ENCODE assay signal across 1 cellular context in the genomic region with DNA sequence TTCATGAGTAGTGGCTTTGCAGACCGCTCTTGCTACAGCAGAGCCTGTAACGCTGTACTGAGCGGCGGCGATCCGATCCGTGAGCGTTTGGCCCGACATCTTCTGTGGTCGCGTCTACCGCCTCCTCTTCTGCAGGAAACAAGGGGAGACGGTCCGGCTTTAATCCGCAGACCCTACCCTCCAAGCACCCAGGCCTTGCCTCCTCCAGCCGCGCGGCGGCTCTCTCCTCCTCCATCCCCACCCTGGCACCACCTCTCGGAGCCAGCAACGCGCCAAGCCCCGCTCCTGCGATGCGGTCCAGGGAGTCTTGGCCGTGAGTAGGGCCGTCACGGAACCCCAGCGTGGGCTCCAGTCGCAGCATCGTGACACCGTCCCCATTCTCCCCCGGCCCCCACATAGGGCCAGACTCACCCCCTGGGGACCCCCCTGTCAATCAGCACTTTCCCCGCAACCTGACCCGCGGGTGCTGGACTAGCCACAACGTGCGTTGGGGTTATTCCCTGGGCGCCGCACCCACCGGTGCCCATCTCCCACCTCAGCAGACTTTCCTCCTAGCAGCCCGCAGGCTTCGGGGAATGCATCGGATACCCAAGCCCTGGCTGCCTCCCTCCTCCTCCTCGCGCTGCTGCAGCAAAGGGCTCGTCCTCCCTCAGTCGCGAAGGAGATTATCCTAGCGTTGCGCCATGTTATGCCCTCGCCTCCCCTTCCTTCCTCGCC.
A peak's percentile ranks its signal among the peaks of the same experiment; 100 is the strongest.
TF ChIP-seq lines count a peak whose summit lies in the region.

No MANE protein-coding gene starts in this region.

TF ChIP-seq in HEK293, 187 proteins besides CTCF, POLR2A, EP300 and RAD21 (continued from another document and continues in another):
- TF ChIP-seq, protein P1, sequence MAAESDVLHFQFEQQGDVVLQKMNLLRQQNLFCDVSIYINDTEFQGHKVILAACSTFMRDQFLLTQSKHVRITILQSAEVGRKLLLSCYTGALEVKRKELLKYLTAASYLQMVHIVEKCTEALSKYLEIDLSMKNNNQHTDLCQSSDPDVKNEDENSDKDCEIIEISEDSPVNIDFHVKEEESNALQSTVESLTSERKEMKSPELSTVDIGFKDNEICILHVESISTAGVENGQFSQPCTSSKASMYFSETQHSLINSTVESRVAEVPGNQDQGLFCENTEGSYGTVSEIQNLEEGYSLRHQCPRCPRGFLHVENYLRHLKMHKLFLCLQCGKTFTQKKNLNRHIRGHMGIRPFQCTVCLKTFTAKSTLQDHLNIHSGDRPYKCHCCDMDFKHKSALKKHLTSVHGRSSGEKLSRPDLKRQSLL (tag by site-specific recombination; IDR thresholded peaks at IDR 0.05): 0 out of 2 replicates have a peak, but pooled peaks have one; percentile 4
- TF ChIP-seq OSR2 (tag by site-specific recombination; IDR thresholded peaks at IDR 0.05): no peak
- peak; percentile 34; the same call in 1 of the 2 replicates for TF ChIP-seq ZNF423 (tag by site-specific recombination; IDR thresholded peaks at IDR 0.05)
- TF ChIP-seq, protein P2, sequence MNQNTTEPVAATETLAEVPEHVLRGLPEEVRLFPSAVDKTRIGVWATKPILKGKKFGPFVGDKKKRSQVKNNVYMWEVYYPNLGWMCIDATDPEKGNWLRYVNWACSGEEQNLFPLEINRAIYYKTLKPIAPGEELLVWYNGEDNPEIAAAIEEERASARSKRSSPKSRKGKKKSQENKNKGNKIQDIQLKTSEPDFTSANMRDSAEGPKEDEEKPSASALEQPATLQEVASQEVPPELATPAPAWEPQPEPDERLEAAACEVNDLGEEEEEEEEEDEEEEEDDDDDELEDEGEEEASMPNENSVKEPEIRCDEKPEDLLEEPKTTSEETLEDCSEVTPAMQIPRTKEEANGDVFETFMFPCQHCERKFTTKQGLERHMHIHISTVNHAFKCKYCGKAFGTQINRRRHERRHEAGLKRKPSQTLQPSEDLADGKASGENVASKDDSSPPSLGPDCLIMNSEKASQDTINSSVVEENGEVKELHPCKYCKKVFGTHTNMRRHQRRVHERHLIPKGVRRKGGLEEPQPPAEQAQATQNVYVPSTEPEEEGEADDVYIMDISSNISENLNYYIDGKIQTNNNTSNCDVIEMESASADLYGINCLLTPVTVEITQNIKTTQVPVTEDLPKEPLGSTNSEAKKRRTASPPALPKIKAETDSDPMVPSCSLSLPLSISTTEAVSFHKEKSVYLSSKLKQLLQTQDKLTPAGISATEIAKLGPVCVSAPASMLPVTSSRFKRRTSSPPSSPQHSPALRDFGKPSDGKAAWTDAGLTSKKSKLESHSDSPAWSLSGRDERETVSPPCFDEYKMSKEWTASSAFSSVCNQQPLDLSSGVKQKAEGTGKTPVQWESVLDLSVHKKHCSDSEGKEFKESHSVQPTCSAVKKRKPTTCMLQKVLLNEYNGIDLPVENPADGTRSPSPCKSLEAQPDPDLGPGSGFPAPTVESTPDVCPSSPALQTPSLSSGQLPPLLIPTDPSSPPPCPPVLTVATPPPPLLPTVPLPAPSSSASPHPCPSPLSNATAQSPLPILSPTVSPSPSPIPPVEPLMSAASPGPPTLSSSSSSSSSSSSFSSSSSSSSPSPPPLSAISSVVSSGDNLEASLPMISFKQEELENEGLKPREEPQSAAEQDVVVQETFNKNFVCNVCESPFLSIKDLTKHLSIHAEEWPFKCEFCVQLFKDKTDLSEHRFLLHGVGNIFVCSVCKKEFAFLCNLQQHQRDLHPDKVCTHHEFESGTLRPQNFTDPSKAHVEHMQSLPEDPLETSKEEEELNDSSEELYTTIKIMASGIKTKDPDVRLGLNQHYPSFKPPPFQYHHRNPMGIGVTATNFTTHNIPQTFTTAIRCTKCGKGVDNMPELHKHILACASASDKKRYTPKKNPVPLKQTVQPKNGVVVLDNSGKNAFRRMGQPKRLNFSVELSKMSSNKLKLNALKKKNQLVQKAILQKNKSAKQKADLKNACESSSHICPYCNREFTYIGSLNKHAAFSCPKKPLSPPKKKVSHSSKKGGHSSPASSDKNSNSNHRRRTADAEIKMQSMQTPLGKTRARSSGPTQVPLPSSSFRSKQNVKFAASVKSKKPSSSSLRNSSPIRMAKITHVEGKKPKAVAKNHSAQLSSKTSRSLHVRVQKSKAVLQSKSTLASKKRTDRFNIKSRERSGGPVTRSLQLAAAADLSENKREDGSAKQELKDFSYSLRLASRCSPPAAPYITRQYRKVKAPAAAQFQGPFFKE (tag by site-specific recombination; IDR thresholded peaks at IDR 0.05; ENCODE audit: borderline replicate concordance): no peak
- TF ChIP-seq ZNF776 (tag by site-specific recombination; IDR thresholded peaks at IDR 0.05; ENCODE audit: borderline replicate concordance): no peak
- TF ChIP-seq, protein P3, sequence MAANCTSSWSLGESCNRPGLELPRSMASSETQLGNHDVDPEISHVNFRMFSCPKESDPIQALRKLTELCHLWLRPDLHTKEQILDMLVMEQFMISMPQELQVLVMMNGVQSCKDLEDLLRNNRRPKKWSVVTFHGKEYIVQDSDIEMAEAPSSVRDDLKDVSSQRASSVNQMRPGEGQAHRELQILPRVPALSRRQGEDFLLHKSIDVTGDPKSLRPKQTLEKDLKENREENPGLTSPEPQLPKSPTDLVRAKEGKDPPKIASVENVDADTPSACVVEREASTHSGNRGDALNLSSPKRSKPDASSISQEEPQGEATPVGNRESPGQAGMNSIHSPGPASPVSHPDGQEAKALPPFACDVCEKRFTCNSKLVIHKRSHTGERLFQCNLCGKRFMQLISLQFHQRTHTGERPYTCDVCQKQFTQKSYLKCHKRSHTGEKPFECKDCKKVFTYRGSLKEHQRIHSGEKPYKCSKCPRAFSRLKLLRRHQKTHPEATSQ (tag by site-specific recombination; IDR thresholded peaks at IDR 0.05): no peak
- no peak for TF ChIP-seq ZNF664 (tag by site-specific recombination; IDR thresholded peaks at IDR 0.05)
- TF ChIP-seq SP2 (tag by site-specific recombination; IDR thresholded peaks at IDR 0.05): 0 out of 2 replicates have a peak, but pooled peaks have one; percentile 12
- peak; percentile 40; the same call in 1 of the 2 replicates for TF ChIP-seq GLIS1 (tag by site-specific recombination; IDR thresholded peaks at IDR 0.05)
- TF ChIP-seq, protein P4, sequence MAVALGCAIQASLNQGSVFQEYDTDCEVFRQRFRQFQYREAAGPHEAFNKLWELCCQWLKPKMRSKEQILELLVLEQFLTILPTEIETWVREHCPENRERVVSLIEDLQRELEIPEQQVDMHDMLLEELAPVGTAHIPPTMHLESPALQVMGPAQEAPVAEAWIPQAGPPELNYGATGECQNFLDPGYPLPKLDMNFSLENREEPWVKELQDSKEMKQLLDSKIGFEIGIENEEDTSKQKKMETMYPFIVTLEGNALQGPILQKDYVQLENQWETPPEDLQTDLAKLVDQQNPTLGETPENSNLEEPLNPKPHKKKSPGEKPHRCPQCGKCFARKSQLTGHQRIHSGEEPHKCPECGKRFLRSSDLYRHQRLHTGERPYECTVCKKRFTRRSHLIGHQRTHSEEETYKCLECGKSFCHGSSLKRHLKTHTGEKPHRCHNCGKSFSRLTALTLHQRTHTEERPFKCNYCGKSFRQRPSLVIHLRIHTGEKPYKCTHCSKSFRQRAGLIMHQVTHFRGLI (tag by site-specific recombination; IDR thresholded peaks at IDR 0.05): no peak
- 0 out of 2 replicates have a peak, but pooled peaks have one; percentile 12 for TF ChIP-seq ZNF777 (tag by site-specific recombination; IDR thresholded peaks at IDR 0.05; ENCODE audit: borderline replicate concordance)
- no peak for TF ChIP-seq ZBTB17 (tag by site-specific recombination; IDR thresholded peaks at IDR 0.05)
- TF ChIP-seq, protein P5, sequence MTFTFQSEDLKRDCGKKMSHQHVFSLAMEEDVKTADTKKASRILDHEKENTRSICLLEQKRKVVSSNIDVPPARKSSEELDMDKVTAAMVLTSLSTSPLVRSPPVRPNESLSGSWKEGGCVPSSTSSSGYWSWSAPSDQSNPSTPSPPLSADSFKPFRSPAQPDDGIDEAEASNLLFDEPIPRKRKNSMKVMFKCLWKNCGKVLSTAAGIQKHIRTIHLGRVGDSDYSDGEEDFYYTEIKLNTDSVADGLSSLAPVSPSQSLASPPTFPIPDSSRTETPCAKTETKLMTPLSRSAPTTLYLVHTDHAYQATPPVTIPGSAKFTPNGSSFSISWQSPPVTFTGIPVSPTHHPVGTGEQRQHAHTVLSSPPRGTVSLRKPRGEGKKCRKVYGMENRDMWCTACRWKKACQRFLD (tag by site-specific recombination; IDR thresholded peaks at IDR 0.05): no peak
- no peak for TF ChIP-seq ZNF121 (tag by site-specific recombination; IDR thresholded peaks at IDR 0.05)
- no peak for TF ChIP-seq ZNF530 (tag by site-specific recombination; IDR thresholded peaks at IDR 0.05; ENCODE audit: low read depth)
- TF ChIP-seq ZNF202 (tag by site-specific recombination; IDR thresholded peaks at IDR 0.05; ENCODE audit: borderline replicate concordance): peak; percentile 80; the same call in 1 of the 2 replicates
- TF ChIP-seq, protein P6, sequence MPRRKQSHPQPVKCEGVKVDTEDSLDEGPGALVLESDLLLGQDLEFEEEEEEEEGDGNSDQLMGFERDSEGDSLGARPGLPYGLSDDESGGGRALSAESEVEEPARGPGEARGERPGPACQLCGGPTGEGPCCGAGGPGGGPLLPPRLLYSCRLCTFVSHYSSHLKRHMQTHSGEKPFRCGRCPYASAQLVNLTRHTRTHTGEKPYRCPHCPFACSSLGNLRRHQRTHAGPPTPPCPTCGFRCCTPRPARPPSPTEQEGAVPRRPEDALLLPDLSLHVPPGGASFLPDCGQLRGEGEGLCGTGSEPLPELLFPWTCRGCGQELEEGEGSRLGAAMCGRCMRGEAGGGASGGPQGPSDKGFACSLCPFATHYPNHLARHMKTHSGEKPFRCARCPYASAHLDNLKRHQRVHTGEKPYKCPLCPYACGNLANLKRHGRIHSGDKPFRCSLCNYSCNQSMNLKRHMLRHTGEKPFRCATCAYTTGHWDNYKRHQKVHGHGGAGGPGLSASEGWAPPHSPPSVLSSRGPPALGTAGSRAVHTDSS (tag by site-specific recombination; IDR thresholded peaks at IDR 0.05): peak; percentile 71
- TF ChIP-seq ZNF404 (tag by site-specific recombination; IDR thresholded peaks at IDR 0.05): no peak
- TF ChIP-seq GFI1B (tag by site-specific recombination; IDR thresholded peaks at IDR 0.05): no peak
- TF ChIP-seq ZNF558 (tag by site-specific recombination; IDR thresholded peaks at IDR 0.05): no peak
- TF ChIP-seq, protein P7, sequence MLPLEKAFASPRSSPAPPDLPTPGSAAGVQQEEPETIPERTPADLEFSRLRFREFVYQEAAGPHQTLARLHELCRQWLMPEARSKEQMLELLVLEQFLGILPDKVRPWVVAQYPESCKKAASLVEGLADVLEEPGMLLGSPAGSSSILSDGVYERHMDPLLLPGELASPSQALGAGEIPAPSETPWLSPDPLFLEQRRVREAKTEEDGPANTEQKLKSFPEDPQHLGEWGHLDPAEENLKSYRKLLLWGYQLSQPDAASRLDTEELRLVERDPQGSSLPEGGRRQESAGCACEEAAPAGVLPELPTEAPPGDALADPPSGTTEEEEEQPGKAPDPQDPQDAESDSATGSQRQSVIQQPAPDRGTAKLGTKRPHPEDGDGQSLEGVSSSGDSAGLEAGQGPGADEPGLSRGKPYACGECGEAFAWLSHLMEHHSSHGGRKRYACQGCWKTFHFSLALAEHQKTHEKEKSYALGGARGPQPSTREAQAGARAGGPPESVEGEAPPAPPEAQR (tag by site-specific recombination; IDR thresholded peaks at IDR 0.05): no peak
- TF ChIP-seq, protein P8, sequence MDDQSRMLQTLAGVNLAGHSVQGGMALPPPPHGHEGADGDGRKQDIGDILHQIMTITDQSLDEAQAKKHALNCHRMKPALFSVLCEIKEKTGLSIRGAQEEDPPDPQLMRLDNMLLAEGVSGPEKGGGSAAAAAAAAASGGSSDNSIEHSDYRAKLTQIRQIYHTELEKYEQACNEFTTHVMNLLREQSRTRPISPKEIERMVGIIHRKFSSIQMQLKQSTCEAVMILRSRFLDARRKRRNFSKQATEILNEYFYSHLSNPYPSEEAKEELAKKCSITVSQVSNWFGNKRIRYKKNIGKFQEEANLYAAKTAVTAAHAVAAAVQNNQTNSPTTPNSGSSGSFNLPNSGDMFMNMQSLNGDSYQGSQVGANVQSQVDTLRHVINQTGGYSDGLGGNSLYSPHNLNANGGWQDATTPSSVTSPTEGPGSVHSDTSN (CRISPR knock-in tag; IDR thresholded peaks at IDR 0.05): no peak
- no peak for TF ChIP-seq TCF7L2 (IDR thresholded peaks at IDR 0.05; ENCODE audit: borderline replicate concordance, low read depth, low read length)
- no peak for TF ChIP-seq WT1 (tag by site-specific recombination; IDR thresholded peaks at IDR 0.05)
- TF ChIP-seq ZNF112 (tag by site-specific recombination; IDR thresholded peaks at IDR 0.05): no peak
- no peak for TF ChIP-seq ZNF660 (tag by site-specific recombination; IDR thresholded peaks at IDR 0.05)
- TF ChIP-seq, protein P9, sequence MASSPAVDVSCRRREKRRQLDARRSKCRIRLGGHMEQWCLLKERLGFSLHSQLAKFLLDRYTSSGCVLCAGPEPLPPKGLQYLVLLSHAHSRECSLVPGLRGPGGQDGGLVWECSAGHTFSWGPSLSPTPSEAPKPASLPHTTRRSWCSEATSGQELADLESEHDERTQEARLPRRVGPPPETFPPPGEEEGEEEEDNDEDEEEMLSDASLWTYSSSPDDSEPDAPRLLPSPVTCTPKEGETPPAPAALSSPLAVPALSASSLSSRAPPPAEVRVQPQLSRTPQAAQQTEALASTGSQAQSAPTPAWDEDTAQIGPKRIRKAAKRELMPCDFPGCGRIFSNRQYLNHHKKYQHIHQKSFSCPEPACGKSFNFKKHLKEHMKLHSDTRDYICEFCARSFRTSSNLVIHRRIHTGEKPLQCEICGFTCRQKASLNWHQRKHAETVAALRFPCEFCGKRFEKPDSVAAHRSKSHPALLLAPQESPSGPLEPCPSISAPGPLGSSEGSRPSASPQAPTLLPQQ (tag by site-specific recombination; IDR thresholded peaks at IDR 0.05): no peak
- TF ChIP-seq, protein P10, sequence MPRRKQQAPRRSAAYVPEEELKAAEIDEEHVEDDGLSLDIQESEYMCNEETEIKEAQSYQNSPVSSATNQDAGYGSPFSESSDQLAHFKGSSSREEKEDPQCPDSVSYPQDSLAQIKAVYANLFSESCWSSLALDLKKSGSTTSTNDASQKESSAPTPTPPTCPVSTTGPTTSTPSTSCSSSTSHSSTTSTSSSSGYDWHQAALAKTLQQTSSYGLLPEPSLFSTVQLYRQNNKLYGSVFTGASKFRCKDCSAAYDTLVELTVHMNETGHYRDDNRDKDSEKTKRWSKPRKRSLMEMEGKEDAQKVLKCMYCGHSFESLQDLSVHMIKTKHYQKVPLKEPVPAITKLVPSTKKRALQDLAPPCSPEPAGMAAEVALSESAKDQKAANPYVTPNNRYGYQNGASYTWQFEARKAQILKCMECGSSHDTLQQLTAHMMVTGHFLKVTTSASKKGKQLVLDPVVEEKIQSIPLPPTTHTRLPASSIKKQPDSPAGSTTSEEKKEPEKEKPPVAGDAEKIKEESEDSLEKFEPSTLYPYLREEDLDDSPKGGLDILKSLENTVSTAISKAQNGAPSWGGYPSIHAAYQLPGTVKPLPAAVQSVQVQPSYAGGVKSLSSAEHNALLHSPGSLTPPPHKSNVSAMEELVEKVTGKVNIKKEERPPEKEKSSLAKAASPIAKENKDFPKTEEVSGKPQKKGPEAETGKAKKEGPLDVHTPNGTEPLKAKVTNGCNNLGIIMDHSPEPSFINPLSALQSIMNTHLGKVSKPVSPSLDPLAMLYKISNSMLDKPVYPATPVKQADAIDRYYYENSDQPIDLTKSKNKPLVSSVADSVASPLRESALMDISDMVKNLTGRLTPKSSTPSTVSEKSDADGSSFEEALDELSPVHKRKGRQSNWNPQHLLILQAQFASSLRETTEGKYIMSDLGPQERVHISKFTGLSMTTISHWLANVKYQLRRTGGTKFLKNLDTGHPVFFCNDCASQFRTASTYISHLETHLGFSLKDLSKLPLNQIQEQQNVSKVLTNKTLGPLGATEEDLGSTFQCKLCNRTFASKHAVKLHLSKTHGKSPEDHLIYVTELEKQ (tag by site-specific recombination; IDR thresholded peaks at IDR 0.05; ENCODE audit: borderline replicate concordance): no peak
